ENCODE assay signal across 8 cellular contexts in the genomic region with DNA sequence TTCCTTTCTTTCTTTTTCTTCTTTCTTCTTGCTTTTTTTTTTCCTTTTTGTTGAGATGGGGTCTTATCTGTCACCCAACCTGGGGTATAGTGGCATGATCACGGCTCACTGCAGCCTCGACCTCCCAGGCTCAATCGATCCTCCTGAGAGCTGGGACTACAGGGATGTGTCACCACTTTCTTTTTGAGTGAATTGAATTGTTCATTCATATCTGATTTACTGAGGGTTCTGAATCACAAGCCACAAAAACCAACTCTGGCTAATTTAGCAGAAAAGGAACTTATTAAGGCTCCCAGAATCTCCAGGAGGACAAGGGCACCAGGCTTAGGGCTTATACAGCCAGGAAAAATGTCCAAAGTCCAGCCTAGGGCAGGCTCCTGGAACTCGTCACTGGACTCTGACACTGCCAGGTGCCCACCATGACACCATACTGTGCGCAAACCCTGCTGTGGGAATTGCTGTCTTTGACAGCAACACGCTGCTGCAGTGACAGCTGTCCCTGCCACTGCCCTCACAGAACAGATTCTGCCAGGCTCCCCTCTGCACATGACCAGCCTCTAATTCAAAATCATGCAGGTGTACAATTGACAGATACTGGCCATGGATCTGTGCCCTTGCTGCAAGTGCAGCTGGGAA. TPM values are rescaled to one million over a fixed set of nuclear protein-coding genes. Genes with fewer than 3 reads are reported as not detected.
DNase-seq lines count a peak whose midpoint lies in the region; ATAC-seq, FAIRE-seq and TF ChIP-seq lines count a peak whose summit lies in the region.

No MANE protein-coding gene starts in this region.

- no peak for TF ChIP-seq EP300 in K562 (IDR thresholded peaks at IDR 0.05; ENCODE audit: low read length)

- no peak overlapping the region for H4K91ac ChIP-seq in trophoblast cell (ENCODE audit: low read depth, low read length)

- H2AK5ac ChIP-seq in trophoblast cell (ENCODE audit: low read length): no peak overlapping the region

- H3K27me3 ChIP-seq in K562 (ENCODE audit: control insufficient read depth in 2 of 2, insufficient read depth in 2 of 2, low read length in 2 of 2): peaks cover 11 to 52% of the 10 kb centered on the region in 2 experiments
- no peaks in the 10 kb centered on the region for H3K27me3 ChIP-seq in prostate gland (replicated peaks; ENCODE audit: insufficient read depth)
- H3K27me3 ChIP-seq in trophoblast cell (ENCODE audit: insufficient read depth, low read length): no peaks in the 10 kb centered on the region

- BruUV-seq in K562 (replicated peaks; lab: Mats Ljungman, UMichigan): no TSS peak

- H3K23ac ChIP-seq in trophoblast cell (ENCODE audit: low read length): no peak overlapping the region

- H2BK120ac ChIP-seq in trophoblast cell (ENCODE audit: insufficient read depth, low read length, poor library complexity): no peak overlapping the region

- H4K20me1 ChIP-seq in K562 (replicated peaks; ENCODE audit: control insufficient read depth, insufficient read depth, low read length): no peaks in the 10 kb centered on the region

- H2AFZ ChIP-seq in K562 (ENCODE audit: low read depth, low read length) (no peak overlapping the region), trophoblast cell (ENCODE audit: insufficient read depth, low read length, poor library complexity) (no peak overlapping the region)

- no peak overlapping the region for H3K4ac ChIP-seq in trophoblast cell (ENCODE audit: low read depth, low read length)

- H3K36me3 ChIP-seq in K562 (ENCODE audit: control insufficient read depth, insufficient read depth, low read length): no peaks in the 10 kb centered on the region
- H3K36me3 ChIP-seq in prostate gland: no peaks in the 10 kb centered on the region
- H3K36me3 ChIP-seq in trophoblast cell (ENCODE audit: control insufficient read depth in 1 of 2, insufficient read depth in 2 of 2, low read length in 2 of 2): no peaks in the 10 kb centered on the region

- H3K4me3 ChIP-seq in K562: no peak overlapping the region
- H3K4me3 ChIP-seq in prostate gland: no peak overlapping the region
- H3K4me3 ChIP-seq in trophoblast cell (ENCODE audit: low read depth, low read length): no peak overlapping the region

- no peak overlapping the region for H3K18ac ChIP-seq in trophoblast cell (ENCODE audit: low read length)

- no peak for TF ChIP-seq RAD21 in K562 (CRISPR knock-in tag; conservative IDR thresholded peaks at IDR 0.05 in 1 of 2, IDR thresholded peaks at IDR 0.05 in 1 of 2)

- in situ Hi-C loops in K562 (cut with MboI): no loop called here

- intact Hi-C loops in K562 (cut with micrococcal nuclease) (no loop called here), prostate gland (cut with DNase I) (no loop called here)

- no peaks in the 10 kb centered on the region for H3K9me1 ChIP-seq in K562 (ENCODE audit: control insufficient read depth, insufficient read depth, low read length)

- ATAC-seq in GM18498 (IDR thresholded peaks at IDR 0.05; ENCODE audit: unreplicated experiment): peak; percentile 67
- ATAC-seq in GM21526 (IDR thresholded peaks at IDR 0.05; ENCODE audit: low FRiP score, unreplicated experiment): peak; percentile 55
- ATAC-seq in K562: no peak

- H4K8ac ChIP-seq in trophoblast cell (ENCODE audit: low read depth, low read length): no peak overlapping the region

- TF ChIP-seq POLR2A in K562 (conservative IDR thresholded peaks at IDR 0.05) (no peak), prostate gland (IDR thresholded peaks at IDR 0.05) (no peak)

- H3K9me3 ChIP-seq in K562 (replicated peaks; ENCODE audit: control insufficient read depth, insufficient read depth, low read depth, low read length) (no peaks in the 10 kb centered on the region), prostate gland (no peaks in the 10 kb centered on the region), trophoblast cell (ENCODE audit: insufficient read depth, low read depth, low read length) (peaks cover 1% of the 10 kb centered on the region)

- H3K4me2 ChIP-seq in K562 (ENCODE audit: insufficient read depth, low read length): no peak overlapping the region
- H3K4me2 ChIP-seq in trophoblast cell (ENCODE audit: low read length): no peak overlapping the region

- H3K79me1 ChIP-seq in trophoblast cell (ENCODE audit: low read length): no peaks in the 10 kb centered on the region

- POLR2A ChIA-PET in K562 (lab: Yijun Ruan, JAX): no interaction called here

- no peak overlapping the region for H3K14ac ChIP-seq in trophoblast cell (ENCODE audit: low read length)

- H4K12ac ChIP-seq in trophoblast cell (ENCODE audit: low read depth, low read length): no peak overlapping the region

- DNase-seq in Kasumi-1 (lab: John Stamatoyannopoulos, UW) (peak; percentile 6 to 32), K562 (ENCODE audit: extremely low read depth in 1 of 4, low spot score in 3 of 4) (no peak), NCI-H1105 (lab: John Stamatoyannopoulos, UW) (no peak), prostate gland (ENCODE audit: low spot score) (no peak), trophoblast cell (no peak), cerebellum (ENCODE audit: low spot score) (no peak)

- CTCF ChIA-PET in K562 (lab: Yijun Ruan, JAX; ENCODE audit: low intra/inter-chr PET ratio): no interaction called here

- H3K79me2 ChIP-seq in K562 (ENCODE audit: control insufficient read depth, insufficient read depth, low read length): no peaks in the 10 kb centered on the region
- H3K79me2 ChIP-seq in trophoblast cell (ENCODE audit: control insufficient read depth, insufficient read depth, low read length, poor library complexity): no peaks in the 10 kb centered on the region

- 11% methylated on average over 6 of the region's 6 CpGs for WGBS in K562 (ENCODE audit: insufficient coverage, low coverage, missing lambda C conversion rate)
- 79% methylated on average over 6 of the region's 6 CpGs for WGBS in prostate gland
- WGBS in trophoblast cell (ENCODE audit: extremely low coverage, insufficient coverage, insufficient read length): no CpG with 5 or more reads among the region's 6 CpGs

- no peak overlapping the region for H3K27ac ChIP-seq in K562 (ENCODE audit: extremely low read depth, low read depth, low read length)
- H3K27ac ChIP-seq in prostate gland: no peak overlapping the region
- no peak overlapping the region for H3K27ac ChIP-seq in trophoblast cell (ENCODE audit: low read depth, low read length)

- H2BK5ac ChIP-seq in trophoblast cell (ENCODE audit: low read depth, low read length, poor library complexity): no peak overlapping the region

- FAIRE-seq in K562 (lab: Jason Lieb, UNC): no peak

- no peak overlapping the region for H3K9ac ChIP-seq in K562 (ENCODE audit: insufficient read depth in 1 of 2, low read depth in 2 of 2, low read length in 2 of 2)
- no peak overlapping the region for H3K9ac ChIP-seq in trophoblast cell (ENCODE audit: low read length)

- TF ChIP-seq CTCF in K562 (IDR thresholded peaks at IDR 0.05 in 2 of 3, conservative IDR thresholded peaks at IDR 0.05 in 1 of 3; ENCODE audit: insufficient read depth in 2 of 3, low read depth in 1 of 3, low read length in 3 of 3) (no peak), prostate gland (IDR thresholded peaks at IDR 0.05) (no peak)

- H3K4me1 ChIP-seq in K562 (replicated peaks in 1 of 2; ENCODE audit: control insufficient read depth in 2 of 2, insufficient read depth in 2 of 2, low read length in 2 of 2): no peaks in the 10 kb centered on the region; a peak in 1 of 5 replicates
- H3K4me1 ChIP-seq in prostate gland (replicated peaks): no peaks in the 10 kb centered on the region
- H3K4me1 ChIP-seq in trophoblast cell (ENCODE audit: control insufficient read depth in 1 of 2, insufficient read depth in 2 of 2, low read length in 2 of 2): peaks cover 0 to 6% of the 10 kb centered on the region in 2 experiments

- no peak overlapping the region for H2BK12ac ChIP-seq in trophoblast cell (ENCODE audit: low read length)

TF ChIP-seq in K562, 482 proteins besides CTCF, POLR2A, EP300 and RAD21:
- TF ChIP-seq HDAC6 (IDR thresholded peaks at IDR 0.05; ENCODE audit: low read depth, low read length) (no peak), FOSL1 (tag; conservative IDR thresholded peaks at IDR 0.05) (peak; percentile 73), FOXA3 (CRISPR knock-in tag; conservative IDR thresholded peaks at IDR 0.05 in 1 of 2, IDR thresholded peaks at IDR 0.05 in 1 of 2) (no peak)
TF ChIP-seq in K562: peak in this region for 1.

RNA-seq across cellular contexts. Expression of a gene that starts 42.9 kb away (rescaled TPM):
- 0.97 and 1.5 TPM in 2 replicates for total RNA-seq in K562 (2011; cell fraction: chromatin; rRNA removed; ENCODE audit: low replicate concordance)
- under 0.01 and 0.26 TPM in 2 replicates for total RNA-seq in K562 (2011; cell fraction: nucleolus; rRNA removed)
- total RNA-seq in K562 (2011; cell fraction: nucleoplasm; rRNA removed): 0.66 and 1.2 TPM in 2 replicates
- total RNA-seq in K562 (2014; rRNA removed) (0.23 and 0.29 TPM in 2 replicates), K562 (2014; rRNA removed; fragmentation: Illumina TruSeq; extraction: Trizol) (0.11 and 0.41 TPM in 2 replicates), K562 (2015; rRNA removed; fragmentation: Illumina TruSeq; extraction: Trizol) (0.07 and 0.26 TPM in 2 replicates), K562 (2021) (0.35 and 0.49 TPM in 2 replicates), prostate gland (10 to 100 TPM in 1 of 2 donors, under 1 TPM in 1; 0.46 to 10.7 TPM), cerebellum (23.0 TPM)
- polyA plus RNA-seq in K562 (2011; rRNA removed) (0.56 and 0.88 TPM in 2 replicates), K562 (2014; fragmentation: Illumina TruSeq; extraction: Trizol) (0.25 and 0.71 TPM in 2 replicates), K562 (2014; fragmentation: Nextera tagmentation; extraction: Ambion mirVana) (under 1 TPM; 0.29 to 0.39 TPM), K562 (2014; rRNA removed) (0.07 and 0.92 TPM in 2 replicates)
- 0.54 and 0.62 TPM in 2 replicates for polyA plus RNA-seq in K562 (2011; cell fraction: cytosol; rRNA removed)
- polyA plus RNA-seq in K562 (2011; cell fraction: nucleus; rRNA removed): 2.7 and 3.2 TPM in 2 replicates
- 0.08 and 0.60 TPM in 2 replicates for polyA plus RNA-seq in K562 (2012)
- polyA minus RNA-seq in K562 (2011; rRNA and poly(A)+ RNA removed): 0.21 and 0.48 TPM in 2 replicates
- not detected in 2 replicates for polyA minus RNA-seq in K562 (2011; cell fraction: cytosol; rRNA and poly(A)+ RNA removed)
- 0.44 and 0.81 TPM in 2 replicates for polyA minus RNA-seq in K562 (2011; cell fraction: nucleus; rRNA and poly(A)+ RNA removed)
- 0.32 and 0.45 TPM in 2 replicates for polyA plus RNA-seq in trophoblast cell (2013)

Comparison
In these comparisons a context has a peak if more than half of its experiments do, and no peak if none do; other contexts are left out.
1. DNase-seq: peak in Kasumi-1 (2 of 2); none in K562 (0 of 4), NCI-H1105 (single experiment), prostate gland (single experiment), trophoblast cell (0 of 2) and cerebellum (single experiment).